ENCODE assay signal across 14 cellular contexts in genomic region chr10:119222531-119222930, GRCh38. TPM values are rescaled to one million over a fixed set of nuclear protein-coding genes. Genes with fewer than 3 reads are reported as not detected.
DNase-seq lines count a peak whose midpoint lies in the region; ATAC-seq, FAIRE-seq and TF ChIP-seq lines count a peak whose summit lies in the region.
"Had no signal": no experiment of that assay in that cellular context is flagged by ENCODE, and none has a peak within 500 bp of the region (broad histone marks: within the 10 kb centered on the region; RNA-seq: fewer than 3 reads in every experiment).

No MANE protein-coding gene starts in this region.

- no peak overlapping the region for H4K5ac ChIP-seq in H9 (ENCODE audit: insufficient read length, low read depth, low read length)

- H4K20me1 ChIP-seq in H9 (ENCODE audit: control insufficient read depth, insufficient read depth, insufficient read length): no peaks in the 10 kb centered on the region
- H4K20me1 ChIP-seq: BLaER1 had no signal

- no peak overlapping the region for H4K91ac ChIP-seq in H9 (ENCODE audit: insufficient read length, low read depth, low read length)

- no peak overlapping the region for H3T11ph ChIP-seq in H9 (ENCODE audit: low read length)

- H3K4ac ChIP-seq in H9 (ENCODE audit: low read depth, low read length): no peak overlapping the region

- H2BK15ac ChIP-seq in H9 (ENCODE audit: low read depth, low read length): no peak overlapping the region

- no CpG with 5 or more reads among the region's 10 CpGs for WGBS in H9 (ENCODE audit: extremely low coverage, insufficient read length, low lambda C conversion rate)
- WGBS in body of pancreas, 2 donors: 8 to 18% methylated on average over 8 to 10 of the region's 10 CpGs
- WGBS in small intestine, 3 donors: 16 to 33% (median 29%) methylated on average over 10 of the region's 10 CpGs

- no peak for TF ChIP-seq POLR2A in body of pancreas (IDR thresholded peaks at IDR 0.05)

- no peak overlapping the region for H3K4me2 ChIP-seq in H9 (ENCODE audit: insufficient read depth, insufficient read length, low read length)
- H3K4me2 ChIP-seq: BLaER1 had no signal

- ATAC-seq in body of pancreas (peak; percentile 77), left lung (peak; percentile 43), GM19452 (IDR thresholded peaks at IDR 0.05; ENCODE audit: unreplicated experiment) (no peak), HG02884 (IDR thresholded peaks at IDR 0.05; ENCODE audit: unreplicated experiment) (no peak)
- ATAC-seq: K562 had no signal

- H3K9me3 ChIP-seq in H9 (ENCODE audit: control insufficient read depth, low read depth, low read length) (no peaks in the 10 kb centered on the region), body of pancreas (no peaks in the 10 kb centered on the region), left lung (no peaks in the 10 kb centered on the region), small intestine (ENCODE audit: control insufficient read depth, low read depth) (no peaks in the 10 kb centered on the region), HAP-1 (no peaks in the 10 kb centered on the region)
- H3K9me3 ChIP-seq: BLaER1 had no signal

- no peak overlapping the region for H3K4me3 Mint-ChIP-seq in H9
- H3K4me3 Mint-ChIP-seq: activated T-cell treated with anti-CD3 and anti-CD28 coated beads, Interleukin-2, amount 50 U/mL, for 4 hours had no signal

- H3K27me3 ChIP-seq in H9 (ENCODE audit: insufficient read depth, low read length): no peaks in the 10 kb centered on the region
- H3K27me3 ChIP-seq in body of pancreas: no peaks in the 10 kb centered on the region
- no peaks in the 10 kb centered on the region for H3K27me3 ChIP-seq in left lung
- H3K27me3 ChIP-seq in small intestine (ENCODE audit: control insufficient read depth in 2 of 2, insufficient read depth in 2 of 2, low read length in 2 of 2): no peaks in the 10 kb centered on the region
- no peaks in the 10 kb centered on the region for H3K27me3 ChIP-seq in HAP-1 (ENCODE audit: low read depth)
- H3K27me3 ChIP-seq: BLaER1 had no signal

- H3K4me3 ChIP-seq in body of pancreas: no peak overlapping the region
- no peak overlapping the region for H3K4me3 ChIP-seq in left lung
- H3K4me3 ChIP-seq in small intestine (ENCODE audit: low read depth in 1 of 2, low read length in 2 of 2): no peak overlapping the region
- H3K4me3 ChIP-seq in HAP-1: no peak overlapping the region
- H3K4me3 ChIP-seq: BLaER1, K562 had no signal

- intact Hi-C loops in body of pancreas (cut with DNase I): no loop called here
- intact Hi-C loops in left lung (cut with DNase I): no loop called here

- no peak overlapping the region for H3K23ac ChIP-seq in H9 (ENCODE audit: insufficient read length, low read depth, low read length)

- no peaks in the 10 kb centered on the region for H3K36me3 ChIP-seq in body of pancreas (replicated peaks in 1 of 2; ENCODE audit: insufficient read depth in 1 of 2, low read depth in 2 of 2)
- no peaks in the 10 kb centered on the region for H3K36me3 ChIP-seq in left lung
- no peaks in the 10 kb centered on the region for H3K36me3 ChIP-seq in small intestine (ENCODE audit: control insufficient read depth in 2 of 2, insufficient read depth in 2 of 2, low read length in 2 of 2)
- H3K36me3 ChIP-seq in HAP-1 (replicated peaks): no peaks in the 10 kb centered on the region
- H3K36me3 ChIP-seq: BLaER1 had no signal

- H2AK5ac ChIP-seq in H9 (ENCODE audit: insufficient read length, low read length): no peak overlapping the region

- peaks cover 8% of the 10 kb centered on the region; the same call in 1 of the 2 replicates for H3K4me1 ChIP-seq in H9 (ENCODE audit: insufficient read depth, low read length)
- H3K4me1 ChIP-seq in body of pancreas: peaks cover 24% of the 10 kb centered on the region
- peaks cover 6 to 32% of the 10 kb centered on the region in 2 donors for H3K4me1 ChIP-seq in left lung
- H3K4me1 ChIP-seq in small intestine (ENCODE audit: control insufficient read depth in 2 of 2, insufficient read depth in 1 of 2, low read depth in 1 of 2, low read length in 1 of 2): peaks cover 6 to 23% of the 10 kb centered on the region in 2 donors
- no peaks in the 10 kb centered on the region for H3K4me1 ChIP-seq in HAP-1

- DNase-seq in H9 (no peak), body of pancreas (peak; percentile 20 to 61 (median 40)), left lung (no peak), small intestine (peak; percentile 66), HAP-1 (ENCODE audit: low spot score in 2 of 2) (no peak)
- no peak for DNase-seq in stimulated activated CD4-positive, alpha-beta T cell treated with anti-CD3 and anti-CD28 coated beads, Interleukin-4, amount 100 ng/mL, for 4 hours
- DNase-seq: activated T-cell treated with anti-CD3 and anti-CD28 coated beads, Interleukin-2, amount 50 U/mL, for 4 hours; NCI-H2171; stimulated activated CD4-positive, alpha-beta T cell treated with anti-CD3 and anti-CD28 coated beads, Interleukin-12 subunit alpha, Interleukin-12 subunit beta, amount 100 ng/mL, for 4 hours had no signal

- H3K27ac ChIP-seq in H9 (ENCODE audit: insufficient read length, low read depth, low read length) (no peak overlapping the region), body of pancreas (peak overlapping the region in 3 of 4 donors; percentile 38 to 60 (median 54)), left lung (peak overlapping the region; percentile 53 to 65), small intestine (ENCODE audit: low read depth in 1 of 2, low read length in 1 of 2) (peak overlapping the region; percentile 50 to 78)
- H3K27ac ChIP-seq: BLaER1 had no signal

- H3K56ac ChIP-seq in H9 (ENCODE audit: insufficient read length, low read depth, low read length): no peak overlapping the region

- H2BK5ac ChIP-seq in H9 (ENCODE audit: insufficient read length, low read length): no peak overlapping the region

- H3K9me3 Mint-ChIP-seq in H9: no peaks in the 10 kb centered on the region; a peak in 1 of 5 replicates
- H3K9me3 Mint-ChIP-seq: activated T-cell treated with anti-CD3 and anti-CD28 coated beads, Interleukin-2, amount 50 U/mL, for 4 hours had no signal

- no peak overlapping the region for H4K8ac ChIP-seq in H9 (replicated peaks; ENCODE audit: insufficient read length, low read depth, low read length)

- H3K79me2 ChIP-seq in H9 (ENCODE audit: insufficient read depth, low read length): no peaks in the 10 kb centered on the region

- peak overlapping the region in 1 of 3 experiments; percentile 36; a peak in 1 of 7 replicates for H3K27ac Mint-ChIP-seq in H9

- in situ Hi-C loops in HAP-1 (cut with MboI; ENCODE audit: low sequenced_read_pairs): no loop called here

- peak overlapping the region; percentile 17; the same call in 1 of the 2 replicates for H3K14ac ChIP-seq in H9 (ENCODE audit: insufficient read depth, low read length)

- H2BK20ac ChIP-seq in H9 (ENCODE audit: low read depth, low read length, poor library complexity, severe bottlenecking): no peak overlapping the region

- no peak overlapping the region for H3K18ac ChIP-seq in H9 (ENCODE audit: insufficient read length, low read depth, low read length)

- no peaks in the 10 kb centered on the region for H3K79me1 ChIP-seq in H9 (ENCODE audit: insufficient read depth, low read depth, low read length, poor library complexity, severe bottlenecking)

- H3K4me1 Mint-ChIP-seq in H9: peaks cover 24 to 27% of the 10 kb centered on the region in 2 experiments

- no peak overlapping the region for H3K9ac ChIP-seq in H9 (ENCODE audit: extremely low read depth, insufficient read length, low read length)
- H3K9ac ChIP-seq: BLaER1 had no signal

- no peak overlapping the region for H2BK12ac ChIP-seq in H9 (ENCODE audit: insufficient read length, low read depth, low read length)

- no peak for FAIRE-seq in small intestine (lab: Jason Lieb, UNC)
- FAIRE-seq: K562, TTC549 had no signal

- H3K27me3 Mint-ChIP-seq in H9 (ENCODE audit: low read depth): no peaks in the 10 kb centered on the region

- TF ChIP-seq CTCF in H9 (conservative IDR thresholded peaks at IDR 0.05) (no peak), body of pancreas (IDR thresholded peaks at IDR 0.05) (no peak), left lung (IDR thresholded peaks at IDR 0.05) (no peak)

- H2BK120ac ChIP-seq in H9 (ENCODE audit: low read depth, low read length, poor library complexity, severe bottlenecking): no peak overlapping the region

- no peaks in the 10 kb centered on the region for H3K23me2 ChIP-seq in H9 (ENCODE audit: insufficient read length, low read depth, low read length, poor library complexity, severe bottlenecking)

- no peaks in the 10 kb centered on the region for H3K36me3 Mint-ChIP-seq in H9 (ENCODE audit: insufficient read depth in 1 of 3, low read depth in 3 of 3)

- H2AFZ ChIP-seq in H9 (ENCODE audit: low read length): no peak overlapping the region

RNA-seq across cellular contexts. Expression of gene GRK5, which starts 15.2 kb away (rescaled TPM):
- total RNA-seq in H9 (2021): 1.1 and 1.2 TPM in 2 replicates
- total RNA-seq in body of pancreas: 1 to 10 TPM; 3.4 to 4.9 TPM
- total RNA-seq in left lung: 10 to 100 TPM; 34.6 to 39.2 TPM
- 10 to 100 TPM; 24.4 to 50.5 (median 27.7) TPM for polyA plus RNA-seq in small intestine

RNA-seq across cellular contexts. Expression of gene PRDX3, which starts 43.9 kb away (rescaled TPM):
- total RNA-seq in H9 (2021): 181 TPM in 2 replicates
- 10 to 100 TPM; 46.1 to 61.7 TPM for total RNA-seq in body of pancreas
- total RNA-seq in left lung: 100 to 1,000 TPM; 122 to 123 TPM
- 100 to 1,000 TPM; 134 to 222 (median 201) TPM for polyA plus RNA-seq in small intestine

RNA-seq across cellular contexts. Expression of gene SFXN4, which starts 57.0 kb away (rescaled TPM):
- total RNA-seq in H9 (2021) (21.9 and 24.9 TPM in 2 replicates), body of pancreas (10 to 100 TPM; 20.5 to 32.0 TPM), left lung (10 to 100 TPM; 13.2 to 23.1 TPM)
- polyA plus RNA-seq in small intestine: 10 to 100 TPM; 54.3 to 63.7 (median 54.6) TPM

Comparison
In these comparisons a context has a peak if more than half of its experiments do, and no peak if none do; other contexts are left out.
1. DNase-seq: peak in body of pancreas (4 of 4) and small intestine (single experiment); none in H9 (single experiment), left lung (0 of 2), HAP-1 (0 of 2) and stimulated activated CD4-positive, alpha-beta T cell treated with anti-CD3 and anti-CD28 coated beads, Interleukin-4, amount 100 ng/mL, for 4 hours (0 of 2).
2. ATAC-seq: peak in body of pancreas (single experiment) and left lung (single experiment); none in GM19452 (single experiment) and HG02884 (single experiment).
3. RNA of gene GRK5, which starts 15.2 kb away (total RNA-seq): 34.6 to 39.2 TPM in left lung; 3.4 to 4.9 TPM in body of pancreas and 1.1 to 1.2 TPM in H9; every median in the first group is over 4 times any median in the second.